15 cellular contexts compared by ENCODE assay signal in the genomic region with DNA sequence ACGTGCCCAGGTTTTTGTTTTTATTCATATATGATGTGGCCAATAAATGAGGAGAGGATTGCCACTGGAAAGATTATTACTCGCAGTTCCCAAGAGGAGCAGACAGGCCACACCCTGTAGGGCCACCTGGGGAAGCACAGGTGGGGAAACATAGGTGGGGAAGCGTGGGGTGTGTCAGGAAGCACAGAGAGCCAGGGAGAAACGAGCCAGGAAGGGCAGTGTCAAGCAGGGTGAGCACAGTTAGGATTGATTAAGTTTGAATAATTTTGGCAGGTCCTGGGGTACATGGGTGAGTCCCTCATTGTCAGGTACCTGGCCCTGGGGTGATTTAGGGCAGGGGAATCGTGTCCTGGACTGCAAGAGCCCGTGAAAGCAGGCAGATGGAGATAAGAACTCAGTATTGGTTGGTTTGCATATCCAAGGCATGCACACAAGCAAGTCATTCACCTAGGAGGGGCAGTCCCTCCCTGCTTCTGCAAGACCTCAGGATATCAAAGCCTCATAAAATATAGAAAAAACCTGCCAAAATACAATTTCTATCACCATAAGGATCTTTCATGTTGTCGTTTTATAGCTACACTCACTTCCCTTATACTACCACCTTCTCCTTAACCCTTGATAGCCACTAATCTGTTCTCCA. TPM values are rescaled to one million over a fixed set of nuclear protein-coding genes. Genes with fewer than 3 reads are reported as not detected.
DNase-seq lines count a peak whose midpoint lies in the region; ATAC-seq, FAIRE-seq and TF ChIP-seq lines count a peak whose summit lies in the region.
"Had no signal": no experiment of that assay in that cellular context is flagged by ENCODE, and none has a peak within 500 bp of the region (broad histone marks: within the 10 kb centered on the region; RNA-seq: fewer than 3 reads in every experiment).

No MANE protein-coding gene starts in this region.

- no peaks in the 10 kb centered on the region for H3K9me2 ChIP-seq in GM23248 (ENCODE audit: insufficient read depth)

- DNase-seq in GM10248 (ENCODE audit: extremely low spot score) (peak; percentile 1), Peyer's patch (peak in 1 of 3 donors; percentile 64), small intestine (peak; percentile 40), GM23248 (no peak), NCI-H345 treated with DMSO at 0.1 percent for 48 hours (lab: John Stamatoyannopoulos, UW; ENCODE audit: unreplicated experiment) (no peak)
- DNase-seq: activated CD4-positive, CD25-positive, alpha-beta regulatory T cell treated with anti-CD3 and anti-CD28 coated beads, Interleukin-2, amount 50 U/mL, for 72 hours; activated naive CD4-positive, alpha-beta T cell treated with anti-CD3 and anti-CD28 coated beads for 36 hours; KG1; NCI-H2227 treated with DMSO at 0.1 percent for 48 hours; SJCRH30; stimulated activated CD4-positive, alpha-beta T cell treated with anti-CD3 and anti-CD28 coated beads, Interleukin-12 subunit alpha, Interleukin-12 subunit beta, amount 100 ng/mL, for 4 hours; stimulated activated naive CD8-positive, alpha-beta T cell treated with anti-CD3 and anti-CD28 coated beads, Interleukin-15, Interleukin-2, amounts not matched to agents 100 U/mL and 50 U/mL, for 24 hours had no signal

- no peak overlapping the region for H2AFZ ChIP-seq in GM23248

- H4K20me1 ChIP-seq in GM23248 (ENCODE audit: insufficient read depth), result no peaks in the 10 kb centered on the region

- H3K4me2 ChIP-seq in GM23248 (ENCODE audit: unreplicated experiment), result no peak overlapping the region

- no peaks in the 10 kb centered on the region for H3K9me3 ChIP-seq in Peyer's patch
- H3K9me3 ChIP-seq in gastroesophageal sphincter, result peaks cover 0 to 14% (median 0%) of the 10 kb centered on the region in 3 donors
- no peaks in the 10 kb centered on the region for H3K9me3 ChIP-seq in small intestine (ENCODE audit: control insufficient read depth, low read depth)
- no peaks in the 10 kb centered on the region for H3K9me3 ChIP-seq in GM23248 (ENCODE audit: low read depth)

- no peak overlapping the region for H3K9ac ChIP-seq in GM23248

- H3K4me1 ChIP-seq in Peyer's patch (peaks cover 3 to 16% (median 6%) of the 10 kb centered on the region in 4 donors), gastroesophageal sphincter (peaks cover 0 to 23% (median 0%) of the 10 kb centered on the region in 3 donors), small intestine (ENCODE audit: control insufficient read depth in 2 of 2, insufficient read depth in 1 of 2, low read depth in 1 of 2, low read length in 1 of 2) (no peaks in the 10 kb centered on the region), GM23248 (ENCODE audit: insufficient read depth) (no peaks in the 10 kb centered on the region)

- CTCF ChIA-PET in GM10248 (lab: Yijun Ruan, JAX), result no interaction called here

- H3K4me3 ChIP-seq in Peyer's patch (no peak overlapping the region), gastroesophageal sphincter (no peak overlapping the region), small intestine (ENCODE audit: low read depth in 1 of 2, low read length in 2 of 2) (no peak overlapping the region), GM23248 (no peak overlapping the region)
- H3K4me3 ChIP-seq: SJCRH30 had no signal

- H3K36me3 ChIP-seq in Peyer's patch (no peaks in the 10 kb centered on the region), gastroesophageal sphincter (peaks cover 0 to 24% of the 10 kb centered on the region in 2 donors), small intestine (ENCODE audit: control insufficient read depth in 2 of 2, insufficient read depth in 2 of 2, low read length in 2 of 2) (no peaks in the 10 kb centered on the region), GM23248 (ENCODE audit: low read depth) (no peaks in the 10 kb centered on the region)

- TF ChIP-seq CTCF in GM10248 (IDR thresholded peaks at IDR 0.05; ENCODE audit: control extremely low read depth, extremely low read depth, low read depth, missing control alignments), result no peak
- no peak for TF ChIP-seq CTCF in Peyer's patch (IDR thresholded peaks at IDR 0.05)
- TF ChIP-seq CTCF in gastroesophageal sphincter (IDR thresholded peaks at IDR 0.05), result no peak

- POLR2A ChIA-PET in GM10248 (lab: Yijun Ruan, JAX), result no interaction called here

- no peaks in the 10 kb centered on the region for H3K27me3 ChIP-seq in Peyer's patch
- H3K27me3 ChIP-seq in gastroesophageal sphincter, result no peaks in the 10 kb centered on the region
- H3K27me3 ChIP-seq in small intestine (ENCODE audit: control insufficient read depth in 2 of 2, insufficient read depth in 2 of 2, low read length in 2 of 2), result no peaks in the 10 kb centered on the region
- H3K27me3 ChIP-seq in GM23248 (replicated peaks; ENCODE audit: insufficient read depth), result no peaks in the 10 kb centered on the region
- H3K27me3 ChIP-seq: SJCRH30 had no signal

- in situ Hi-C loops in GM23248 (cut with MboI), result no loop called here

- ATAC-seq in gastroesophageal sphincter (no peak), GM21526 (IDR thresholded peaks at IDR 0.05; ENCODE audit: low FRiP score, unreplicated experiment) (no peak), GM19467 (IDR thresholded peaks at IDR 0.05; ENCODE audit: unreplicated experiment) (no peak)
- ATAC-seq: stimulated activated naive CD8-positive, alpha-beta T cell treated with anti-CD3 and anti-CD28 coated beads, Interleukin-15, Interleukin-2, amounts not matched to agents 100 U/mL and 50 U/mL, for 24 hours had no signal

- no peak for FAIRE-seq in small intestine (lab: Jason Lieb, UNC)

- WGBS in gastroesophageal sphincter (ENCODE audit: low coverage in 1 of 2), 2 donors, result 40 to 75% methylated on average over 1 to 7 of the region's 7 CpGs
- 9 to 50% (median 23%) methylated on average over 7 of the region's 7 CpGs for WGBS in small intestine, 3 donors
- 76 to 79% methylated on average over 7 of the region's 7 CpGs for WGBS in GM23248 (ENCODE audit: low coverage in 1 of 2, low lambda C conversion rate in 2 of 2, missing lambda C conversion rate in 2 of 2), 2 experiments

- H3K27ac ChIP-seq in Peyer's patch, result peak overlapping the region in 3 of 4 donors; percentile 15 to 73 (median 36)
- peak overlapping the region in 3 of 4 donors; percentile 1 to 54 (median 25) for H3K27ac ChIP-seq in gastroesophageal sphincter
- no peak overlapping the region for H3K27ac ChIP-seq in small intestine (ENCODE audit: low read depth in 1 of 2, low read length in 1 of 2)
- H3K27ac ChIP-seq in GM23248, result no peak overlapping the region

- TF ChIP-seq EP300 in gastroesophageal sphincter (IDR thresholded peaks at IDR 0.05), result no peak

- H3F3A ChIP-seq in GM23248 (ENCODE audit: insufficient read depth), result no peaks in the 10 kb centered on the region

- H3K79me2 ChIP-seq in GM23248 (ENCODE audit: insufficient read depth), result no peaks in the 10 kb centered on the region

- TF ChIP-seq POLR2A in Peyer's patch (IDR thresholded peaks at IDR 0.05) (no peak), gastroesophageal sphincter (IDR thresholded peaks at IDR 0.05) (no peak)

RNA-seq across cellular contexts. Expression of gene MVB12B, which starts 22.4 kb away (rescaled TPM):
- 10 to 100 TPM in 2 of 4 donors, 1 to 10 TPM in 2; 7.9 to 28.9 (median 14.4) TPM for total RNA-seq in Peyer's patch
- total RNA-seq in gastroesophageal sphincter, result 10 to 100 TPM; 12.0 to 25.2 (median 15.9) TPM
- polyA plus RNA-seq in small intestine, result 1 to 10 TPM; 1.6 to 4.3 (median 4.1) TPM
- 5.5 and 8.3 TPM in 2 replicates for total RNA-seq in GM23248 (2014; rRNA removed; shearing (Covaris generic))
- polyA plus RNA-seq in GM23248 (2016; fragmentation: Nextera tagmentation; extraction: Ambion mirVana), result 2.4 and 2.9 TPM in 2 replicates

Comparison
In these comparisons a context has a peak if more than half of its experiments do, and no peak if none do; other contexts are left out.
1. DNase-seq: peak in GM10248 (single experiment) and small intestine (single experiment); none in GM23248 (single experiment) and NCI-H345 treated with DMSO at 0.1 percent for 48 hours (single experiment).
2. H3K27ac ChIP-seq: peak in Peyer's patch (3 of 4) and gastroesophageal sphincter (3 of 4); none in small intestine (0 of 2) and GM23248 (single experiment).